In genomic region chr6:115932481-115932880, GRCh38 we compare ENCODE assay signal across 13 cellular contexts.
DNase-seq lines count a peak whose midpoint lies in the region; ATAC-seq and TF ChIP-seq lines count a peak whose summit lies in the region.
"Had no signal": no experiment of that assay in that cellular context is flagged by ENCODE, and none has a peak within 500 bp of the region (broad histone marks: within the 10 kb centered on the region; RNA-seq: fewer than 3 reads in every experiment).

No MANE protein-coding gene starts in this region.

- WGBS in GM23248 (ENCODE audit: low coverage in 1 of 2, low lambda C conversion rate in 2 of 2, missing lambda C conversion rate in 2 of 2), 2 experiments, result 0 to 10% methylated on average over 1 of the region's 1 CpG

- no peaks in the 10 kb centered on the region for H3K4me1 ChIP-seq in GM23248 (ENCODE audit: insufficient read depth)
- H3K4me1 ChIP-seq in CD8-positive, alpha-beta T cell (ENCODE audit: insufficient read depth, low read length), result no peaks in the 10 kb centered on the region

- CTCF ChIA-PET in CD8-positive, alpha-beta T cell (lab: Charles Lee), result no interaction called here

- H3F3A ChIP-seq in GM23248 (ENCODE audit: insufficient read depth), result no peaks in the 10 kb centered on the region

- no peaks in the 10 kb centered on the region for H3K36me3 Mint-ChIP-seq in CD8-positive, alpha-beta T cell
- H3K36me3 Mint-ChIP-seq: stimulated activated naive B cell treated with anti-CD40 and anti-IgM and Interleukin-4, amounts not matched to agents 10 μg/mL and 1 μg/mL and 100 μg/mL, for 72 hours had no signal

- H4K20me1 ChIP-seq in GM23248 (ENCODE audit: insufficient read depth), result no peaks in the 10 kb centered on the region

- no peaks in the 10 kb centered on the region for H3K9me3 ChIP-seq in GM23248 (ENCODE audit: low read depth)
- no peaks in the 10 kb centered on the region for H3K9me3 ChIP-seq in CD8-positive, alpha-beta T cell (ENCODE audit: low read length)

- no peak overlapping the region for H3K9ac ChIP-seq in GM23248

- H3K9me3 Mint-ChIP-seq in CD8-positive, alpha-beta T cell, result no peaks in the 10 kb centered on the region

- no peak for ATAC-seq in CD8-positive, alpha-beta T cell
- ATAC-seq in GM21576 (IDR thresholded peaks at IDR 0.05; ENCODE audit: unreplicated experiment) (no peak), HG03175 (IDR thresholded peaks at IDR 0.05; ENCODE audit: unreplicated experiment) (no peak)
- ATAC-seq: Panc1; stimulated activated naive B cell treated with anti-CD40 and anti-IgM and Interleukin-4, amounts not matched to agents 10 μg/mL and 1 μg/mL and 100 μg/mL, for 72 hours had no signal

- in situ Hi-C loops in Caki2 (cut with HindIII; ENCODE audit: low pct_unique_long_range_greater_than_20kb, low sequenced_read_pairs) (no loop called here), GM23248 (cut with MboI) (no loop called here)

- H3K4me2 ChIP-seq in GM23248 (ENCODE audit: unreplicated experiment), result no peak overlapping the region

- H3K27me3 Mint-ChIP-seq in CD8-positive, alpha-beta T cell (ENCODE audit: low read depth), result peaks cover 7% of the 10 kb centered on the region
- H3K27me3 Mint-ChIP-seq: stimulated activated naive B cell treated with anti-CD40 and anti-IgM and Interleukin-4, amounts not matched to agents 10 μg/mL and 1 μg/mL and 100 μg/mL, for 72 hours had no signal

- no peaks in the 10 kb centered on the region for H3K36me3 ChIP-seq in GM23248 (ENCODE audit: low read depth)
- no peaks in the 10 kb centered on the region for H3K36me3 ChIP-seq in CD8-positive, alpha-beta T cell (ENCODE audit: insufficient read depth, low read length)

- H3K79me2 ChIP-seq in GM23248 (ENCODE audit: insufficient read depth), result no peaks in the 10 kb centered on the region

- no peaks in the 10 kb centered on the region for H3K27me3 ChIP-seq in GM23248 (replicated peaks; ENCODE audit: insufficient read depth)
- H3K27me3 ChIP-seq in CD8-positive, alpha-beta T cell (ENCODE audit: insufficient read depth, low read length), result no peaks in the 10 kb centered on the region

- H2AFZ ChIP-seq in GM23248, result no peak overlapping the region

- H3K4me3 ChIP-seq in GM23248 (no peak overlapping the region), coronary artery (no peak overlapping the region)
- no peak overlapping the region for H3K4me3 ChIP-seq in CD8-positive, alpha-beta T cell (ENCODE audit: low read depth, low read length)

- no peak overlapping the region for H3K4me3 Mint-ChIP-seq in CD8-positive, alpha-beta T cell
- H3K4me3 Mint-ChIP-seq: stimulated activated naive B cell treated with anti-CD40 and anti-IgM and Interleukin-4, amounts not matched to agents 10 μg/mL and 1 μg/mL and 100 μg/mL, for 72 hours had no signal

- no peak overlapping the region for H3K27ac Mint-ChIP-seq in CD8-positive, alpha-beta T cell
- H3K27ac Mint-ChIP-seq: stimulated activated naive B cell treated with anti-CD40 and anti-IgM and Interleukin-4, amounts not matched to agents 10 μg/mL and 1 μg/mL and 100 μg/mL, for 72 hours had no signal

- DNase-seq in Caki2 (ENCODE audit: low read depth) (peak; percentile 65), GM23248 (peak; percentile 8), M059J (ENCODE audit: low read depth) (peak; percentile 78), coronary artery (ENCODE audit: low spot score) (no peak), GM10266 (ENCODE audit: extremely low spot score) (no peak)
- no peak for DNase-seq in CD8-positive, alpha-beta T cell
- DNase-seq: activated effector memory CD4-positive, alpha-beta T cell treated with Interleukin-2 at 50 U/mL for 16 hours; effector CD8-positive, alpha-beta T cell; stimulated activated CD4-positive, alpha-beta T cell treated with anti-CD3 and anti-CD28 coated beads, Interleukin-15, amount 100 ng/mL, for 24 hours; stimulated activated naive B cell treated with anti-CD40 and anti-IgM and Interleukin-4, amounts not matched to agents 10 μg/mL and 1 μg/mL and 100 μg/mL, for 72 hours had no signal

- H3K27ac ChIP-seq in GM23248 (no peak overlapping the region), coronary artery (peak overlapping the region; percentile 4 to 64)
- H3K27ac ChIP-seq in CD8-positive, alpha-beta T cell (ENCODE audit: low read depth, low read length), result no peak overlapping the region

- H3K9me2 ChIP-seq in GM23248 (ENCODE audit: insufficient read depth), result no peaks in the 10 kb centered on the region

- POLR2A ChIA-PET in CD8-positive, alpha-beta T cell (lab: Charles Lee), result no interaction called here

- no peaks in the 10 kb centered on the region for H3K4me1 Mint-ChIP-seq in CD8-positive, alpha-beta T cell (ENCODE audit: low read depth)
- H3K4me1 Mint-ChIP-seq: stimulated activated naive B cell treated with anti-CD40 and anti-IgM and Interleukin-4, amounts not matched to agents 10 μg/mL and 1 μg/mL and 100 μg/mL, for 72 hours had no signal

- TF ChIP-seq CTCF in coronary artery (IDR thresholded peaks at IDR 0.05) (no peak), GM10266 (IDR thresholded peaks at IDR 0.05; ENCODE audit: control insufficient read depth, insufficient read depth, low read depth, missing control alignments) (no peak)
- no peak for TF ChIP-seq CTCF in CD8-positive, alpha-beta T cell (IDR thresholded peaks at IDR 0.05)

- intact Hi-C loops in CD8-positive, alpha-beta T cell (cut with DNase I, micrococcal nuclease), result no loop called here

Comparison
In these comparisons a context has a peak if more than half of its experiments do, and no peak if none do; other contexts are left out.
1. DNase-seq: peak in Caki2 (single experiment), GM23248 (single experiment) and M059J (single experiment); none in coronary artery (single experiment), CD8-positive, alpha-beta T cell (0 of 7) and GM10266 (single experiment).
2. H3K27ac ChIP-seq: peak in coronary artery (2 of 2); none in GM23248 (single experiment) and CD8-positive, alpha-beta T cell (single experiment).